ENCODE assay signal across 20 cellular contexts in the genomic region with DNA sequence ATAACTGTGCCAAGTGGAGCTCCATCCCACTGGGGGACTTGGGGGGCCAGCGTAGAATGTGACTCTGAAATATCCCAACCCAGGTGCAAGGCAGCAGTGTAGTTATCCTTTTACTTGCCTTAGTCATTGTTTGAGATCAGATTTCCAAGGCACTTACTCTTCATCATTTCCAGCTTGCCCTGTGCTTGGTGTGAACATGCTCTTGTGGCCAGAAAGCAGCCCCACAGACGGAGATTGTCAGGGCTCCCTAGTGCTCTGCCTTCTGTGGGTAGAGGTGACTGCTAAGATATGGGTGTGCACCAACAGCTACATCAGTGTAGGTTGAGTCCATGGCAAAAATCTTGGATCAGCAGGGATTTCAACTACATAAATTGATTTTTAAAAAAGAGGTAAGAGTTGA.
"Had no signal": no experiment of that assay in that cellular context is flagged by ENCODE, and none has a peak within 500 bp of the region (broad histone marks: within the 10 kb centered on the region; RNA-seq: fewer than 3 reads in every experiment).

No MANE protein-coding gene starts in this region.

- H3K27me3 Mint-ChIP-seq: activated CD4-positive, alpha-beta memory T cell treated with anti-CD3 and anti-CD28 coated beads for 36 hours; activated CD4-positive, alpha-beta T cell treated with anti-CD3 and anti-CD28 coated beads for 36 hours; activated CD8-positive, alpha-beta memory T cell treated with anti-CD3 and anti-CD28 coated beads, Interleukin-2, amount 10 ng/mL, durations not matched to agents 7 days and 5 days; activated naive CD4-positive, alpha-beta T cell treated with anti-CD3 and anti-CD28 coated beads, Interleukin-2, amount 10 ng/mL, durations not matched to agents 7 days and 5 days; progenitor cell of endocrine pancreas; T-helper 17 cell; type B pancreatic cell had no signal

- H3K36me3 ChIP-seq: esophagus squamous epithelium, lower lobe of right lung had no signal

- H3K27me3 ChIP-seq: esophagus squamous epithelium had no signal

- DNase-seq: activated CD4-positive, alpha-beta memory T cell treated with anti-CD3 and anti-CD28 coated beads for 36 hours; activated CD4-positive, alpha-beta T cell treated with anti-CD3 and anti-CD28 coated beads for 36 hours; activated CD8-positive, alpha-beta memory T cell treated with anti-CD3 and anti-CD28 coated beads, Interleukin-2, amount 10 ng/mL, durations not matched to agents 7 days and 5 days; activated naive CD4-positive, alpha-beta T cell treated with anti-CD3 and anti-CD28 coated beads, Interleukin-2, amount 10 ng/mL, durations not matched to agents 7 days and 5 days; activated T-cell treated with anti-CD3 and anti-CD28 coated beads, Interleukin-2, amount 50 U/mL, for 1 hour; caudate nucleus; cortex of kidney; effector CD4-positive, alpha-beta T cell; esophagus squamous epithelium; left cardiac atrium; lower lobe of right lung; right cardiac atrium; stimulated activated CD4-positive, alpha-beta T cell treated with anti-CD3 and anti-CD28 coated beads, Interleukin-4, amount 100 ng/mL, for 4 hours; stimulated activated CD8-positive, alpha-beta memory T cell treated with anti-CD3 and anti-CD28 coated beads, Interleukin-4, amount 100 ng/mL, for 48 hours; T-helper 17 cell had no signal

- H3K4me3 ChIP-seq: esophagus squamous epithelium, lower lobe of right lung, smooth muscle cell had no signal

- H3K27ac ChIP-seq: esophagus squamous epithelium, lower lobe of right lung had no signal

- H3K36me3 Mint-ChIP-seq: activated CD4-positive, alpha-beta memory T cell treated with anti-CD3 and anti-CD28 coated beads for 36 hours; activated CD8-positive, alpha-beta memory T cell treated with anti-CD3 and anti-CD28 coated beads, Interleukin-2, amount 10 ng/mL, durations not matched to agents 7 days and 5 days; activated naive CD4-positive, alpha-beta T cell treated with anti-CD3 and anti-CD28 coated beads, Interleukin-2, amount 10 ng/mL, durations not matched to agents 7 days and 5 days; mesothelial cell of epicardium; type B pancreatic cell had no signal

- H3K4me2 ChIP-seq: smooth muscle cell had no signal

- ATAC-seq: activated CD4-positive, alpha-beta T cell treated with anti-CD3 and anti-CD28 coated beads for 36 hours; activated CD8-positive, alpha-beta memory T cell treated with anti-CD3 and anti-CD28 coated beads, Interleukin-2, amount 10 ng/mL, durations not matched to agents 7 days and 5 days; left cardiac atrium; lower lobe of right lung; right cardiac atrium; T-helper 17 cell had no signal

- H3K4me3 Mint-ChIP-seq: activated CD4-positive, alpha-beta memory T cell treated with anti-CD3 and anti-CD28 coated beads for 36 hours; activated CD4-positive, alpha-beta T cell treated with anti-CD3 and anti-CD28 coated beads for 36 hours; activated CD8-positive, alpha-beta memory T cell treated with anti-CD3 and anti-CD28 coated beads, Interleukin-2, amount 10 ng/mL, durations not matched to agents 7 days and 5 days; activated naive CD4-positive, alpha-beta T cell treated with anti-CD3 and anti-CD28 coated beads, Interleukin-2, amount 10 ng/mL, durations not matched to agents 7 days and 5 days; mesothelial cell of epicardium; stimulated activated naive CD8-positive, alpha-beta T cell treated with anti-CD3 and anti-CD28 coated beads, Interleukin-15, Interleukin-2, amounts not matched to agents 100 ng/mL and 50 ng/mL, for 24 hours; T-helper 17 cell; type B pancreatic cell had no signal

- H3K27ac Mint-ChIP-seq: activated CD4-positive, alpha-beta memory T cell treated with anti-CD3 and anti-CD28 coated beads for 36 hours; activated CD4-positive, alpha-beta T cell treated with anti-CD3 and anti-CD28 coated beads for 36 hours; activated CD8-positive, alpha-beta memory T cell treated with anti-CD3 and anti-CD28 coated beads, Interleukin-2, amount 10 ng/mL, durations not matched to agents 7 days and 5 days; activated naive CD4-positive, alpha-beta T cell treated with anti-CD3 and anti-CD28 coated beads, Interleukin-2, amount 10 ng/mL, durations not matched to agents 7 days and 5 days; mesothelial cell of epicardium; progenitor cell of endocrine pancreas; stimulated activated naive CD8-positive, alpha-beta T cell treated with anti-CD3 and anti-CD28 coated beads, Interleukin-15, Interleukin-2, amounts not matched to agents 100 ng/mL and 50 ng/mL, for 24 hours; T-helper 17 cell; type B pancreatic cell had no signal

- H3K4me1 Mint-ChIP-seq: activated CD4-positive, alpha-beta T cell treated with anti-CD3 and anti-CD28 coated beads for 36 hours; activated CD8-positive, alpha-beta memory T cell treated with anti-CD3 and anti-CD28 coated beads, Interleukin-2, amount 10 ng/mL, durations not matched to agents 7 days and 5 days; activated naive CD4-positive, alpha-beta T cell treated with anti-CD3 and anti-CD28 coated beads, Interleukin-2, amount 10 ng/mL, durations not matched to agents 7 days and 5 days; T-helper 17 cell had no signal

- H3K4me1 ChIP-seq: lower lobe of right lung had no signal

- H3K9me3 Mint-ChIP-seq: mesothelial cell of epicardium, type B pancreatic cell had no signal

- H3K9me3 ChIP-seq: esophagus squamous epithelium, lower lobe of right lung had no signal
